26 cellular contexts compared by ENCODE assay signal in genomic region chr6:22017272-22017671, GRCh38.
"Had no signal": no experiment of that assay in that cellular context is flagged by ENCODE, and none has a peak within 500 bp of the region (broad histone marks: within the 10 kb centered on the region; RNA-seq: fewer than 3 reads in every experiment).

No MANE protein-coding gene starts in this region.

- H3K36me3 Mint-ChIP-seq: activated naive CD4-positive, alpha-beta T cell treated with anti-CD3 and anti-CD28 coated beads, Interleukin-2, amount 10 ng/mL, durations not matched to agents 7 days and 5 days; activated naive CD8-positive, alpha-beta T cell treated with anti-CD3 and anti-CD28 coated beads for 36 hours had no signal

- H3K9ac ChIP-seq: SK-N-SH had no signal

- H3K27ac ChIP-seq: brain microvascular endothelial cell, cardiac muscle cell, VCaP had no signal

- ATAC-seq: activated CD4-positive, alpha-beta T cell treated with anti-CD3 and anti-CD28 coated beads for 36 hours; activated T-cell treated with anti-CD3 and anti-CD28 coated beads, Interleukin-2, amount 50 U/mL, for 72 hours; Panc1; Right ventricle myocardium inferior had no signal

- FAIRE-seq: colon had no signal

- H3K4me3 Mint-ChIP-seq: activated CD4-positive, alpha-beta memory T cell treated with anti-CD3 and anti-CD28 coated beads, Interleukin-2, amount 10 ng/mL, durations not matched to agents 7 days and 5 days; activated CD4-positive, alpha-beta T cell treated with anti-CD3 and anti-CD28 coated beads for 36 hours; activated naive CD4-positive, alpha-beta T cell treated with anti-CD3 and anti-CD28 coated beads, Interleukin-2, amount 10 ng/mL, durations not matched to agents 7 days and 5 days; activated naive CD8-positive, alpha-beta T cell treated with anti-CD3 and anti-CD28 coated beads for 36 hours; activated T-cell treated with anti-CD3 and anti-CD28 coated beads, Interleukin-2, amount 50 U/mL, for 72 hours had no signal

- H3K36me3 ChIP-seq: brain microvascular endothelial cell, cardiac muscle cell had no signal

- H3K27me3 ChIP-seq: brain microvascular endothelial cell, cardiac muscle cell had no signal

- H3K4me1 Mint-ChIP-seq: activated CD4-positive, alpha-beta memory T cell treated with anti-CD3 and anti-CD28 coated beads, Interleukin-2, amount 10 ng/mL, durations not matched to agents 7 days and 5 days; activated CD4-positive, alpha-beta T cell treated with anti-CD3 and anti-CD28 coated beads for 36 hours; activated naive CD4-positive, alpha-beta T cell treated with anti-CD3 and anti-CD28 coated beads, Interleukin-2, amount 10 ng/mL, durations not matched to agents 7 days and 5 days; activated naive CD8-positive, alpha-beta T cell treated with anti-CD3 and anti-CD28 coated beads for 36 hours had no signal

- H3K9me3 ChIP-seq: SK-N-SH had no signal

- H3K27ac Mint-ChIP-seq: activated CD4-positive, alpha-beta memory T cell treated with anti-CD3 and anti-CD28 coated beads, Interleukin-2, amount 10 ng/mL, durations not matched to agents 7 days and 5 days; activated CD4-positive, alpha-beta T cell treated with anti-CD3 and anti-CD28 coated beads for 36 hours; activated naive CD4-positive, alpha-beta T cell treated with anti-CD3 and anti-CD28 coated beads, Interleukin-2, amount 10 ng/mL, durations not matched to agents 7 days and 5 days; activated naive CD8-positive, alpha-beta T cell treated with anti-CD3 and anti-CD28 coated beads for 36 hours; activated T-cell treated with anti-CD3 and anti-CD28 coated beads, Interleukin-2, amount 50 U/mL, for 72 hours; activated T-helper 2 cell treated with anti-CD3 and anti-CD28 coated beads, Interferon-gamma antibody, Interleukin-2, Interleukin-4, amounts not matched to agents 10 μg/mL and 5 μg/mL and 100 μg/mL, durations not matched to agents 14 hours and 24 hours and 36 hours had no signal

- H3K4me3 ChIP-seq: cardiac muscle cell had no signal

- DNase-seq: activated CD4-positive, alpha-beta memory T cell treated with anti-CD3 and anti-CD28 coated beads, Interleukin-2, amount 10 ng/mL, durations not matched to agents 7 days and 5 days; activated CD4-positive, alpha-beta T cell treated with anti-CD3 and anti-CD28 coated beads for 36 hours; activated CD4-positive, alpha-beta T cell treated with anti-CD3 and anti-CD28 coated beads, Interleukin-2, amount 50 U/mL, for 1 hour; activated CD4-positive, CD25-positive, alpha-beta regulatory T cell; activated gamma-delta T cell treated with Interleukin-2 at 50 U/mL for 16 hours; activated naive CD4-positive, alpha-beta T cell treated with anti-CD3 and anti-CD28 coated beads, Interleukin-2, amount 10 ng/mL, durations not matched to agents 7 days and 5 days; activated naive CD8-positive, alpha-beta T cell treated with anti-CD3 and anti-CD28 coated beads for 36 hours; activated T-cell treated with anti-CD3 and anti-CD28 coated beads, Interleukin-2, amount 50 U/mL, for 72 hours; brain microvascular endothelial cell; cerebellar nuclear complex; Kasumi-1; NCI-H1930; NCI-H2107; NCI-H2227 treated with DMSO at 0.1 percent for 48 hours; NCI-H524; NCI-H82; OCI-M1; RPMI8226; SK-N-SH; T-helper 1 cell had no signal

- H3K27me3 Mint-ChIP-seq: activated CD4-positive, alpha-beta memory T cell treated with anti-CD3 and anti-CD28 coated beads, Interleukin-2, amount 10 ng/mL, durations not matched to agents 7 days and 5 days; activated CD4-positive, alpha-beta T cell treated with anti-CD3 and anti-CD28 coated beads for 36 hours; activated naive CD4-positive, alpha-beta T cell treated with anti-CD3 and anti-CD28 coated beads, Interleukin-2, amount 10 ng/mL, durations not matched to agents 7 days and 5 days; activated naive CD8-positive, alpha-beta T cell treated with anti-CD3 and anti-CD28 coated beads for 36 hours had no signal

- H3K4me2 ChIP-seq: SK-N-SH had no signal
